ENCODE assay signal across 15 cellular contexts in the genomic region with DNA sequence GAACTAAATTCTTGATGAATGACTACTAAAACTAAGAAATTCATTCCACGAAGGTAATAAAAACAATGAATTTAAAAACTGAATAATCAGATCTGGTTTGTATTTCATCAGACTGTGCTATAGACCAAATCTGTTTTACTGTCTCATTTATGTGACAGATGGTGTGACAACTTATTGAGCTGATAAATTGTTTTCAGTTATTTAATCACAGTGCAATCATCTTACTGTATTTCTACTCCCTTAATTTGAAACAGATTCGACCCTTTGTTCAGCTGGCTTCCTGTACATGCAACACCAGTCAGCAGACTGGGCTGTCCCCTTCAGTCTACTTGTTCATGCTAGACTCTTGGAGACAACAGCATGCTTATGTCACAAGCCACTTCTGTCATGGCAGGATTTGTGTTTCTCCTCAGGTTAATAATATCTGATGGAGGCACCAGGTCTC.
DNase-seq lines count a peak whose midpoint lies in the region; ATAC-seq and TF ChIP-seq lines count a peak whose summit lies in the region.
"Had no signal": no experiment of that assay in that cellular context is flagged by ENCODE, and none has a peak within 500 bp of the region (broad histone marks: within the 10 kb centered on the region; RNA-seq: fewer than 3 reads in every experiment).

No MANE protein-coding gene starts in this region.

- H3K4me3 Mint-ChIP-seq in mesothelial cell of epicardium = no peak overlapping the region

- CTCF ChIA-PET in IMR-90 (lab: Yijun Ruan, JAX) = no interaction called here

- H4K91ac ChIP-seq in IMR-90 (ENCODE audit: insufficient read depth, low read depth, low read length) = no peak overlapping the region

- H3K27me3 ChIP-seq in BE2C (no peaks in the 10 kb centered on the region), IMR-90 (ENCODE audit: control insufficient read depth, insufficient read depth, low read length) (no peaks in the 10 kb centered on the region), sigmoid colon (no peaks in the 10 kb centered on the region), lower lobe of right lung (ENCODE audit: low read depth) (no peaks in the 10 kb centered on the region)

- H2BK5ac ChIP-seq in IMR-90 (ENCODE audit: low read depth, low read length, poor library complexity, severe bottlenecking) = no peak overlapping the region

- H4K5ac ChIP-seq in IMR-90 (ENCODE audit: low read depth, low read length) = no peak overlapping the region

- DNase-seq in BE2C (peak; percentile 68), IMR-90 (peak; percentile 43), cardiac fibroblast (ENCODE audit: low read depth in 2 of 2) (peak; percentile 25 to 37), mesothelial cell of epicardium (ENCODE audit: low spot score in 2 of 2, unreplicated experiment in 2 of 2) (no peak), sigmoid colon (no peak), lower lobe of right lung (no peak), GOT3 (lab: John Stamatoyannopoulos, UW) (no peak)
- DNase-seq: activated CD4-positive, CD25-positive, alpha-beta regulatory T cell; NCI-H1092; NCI-H2171; stimulated activated CD4-positive, alpha-beta T cell treated with anti-CD3 and anti-CD28 coated beads, Interleukin-4, amount 100 ng/mL, for 1 hour had no signal

- dilution Hi-C loops in IMR-90 (cut with HindIII; ENCODE audit: low sequenced_read_pairs, unreplicated experiment) = no loop called here

- H3K4me3 ChIP-seq in BE2C (ENCODE audit: low read depth, low read length) (no peak overlapping the region), IMR-90 (ENCODE audit: insufficient read depth, low read depth, low read length) (no peak overlapping the region), cardiac fibroblast (replicated peaks in 1 of 2; ENCODE audit: low read depth in 2 of 2, low read length in 2 of 2) (no peak overlapping the region), sigmoid colon (no peak overlapping the region), lower lobe of right lung (no peak overlapping the region)

- no peak overlapping the region for H2AFZ ChIP-seq in IMR-90 (replicated peaks; ENCODE audit: low read length, poor library complexity)

- peak; percentile 41 for ATAC-seq in IMR-90 (ENCODE audit: low read depth)
- ATAC-seq in lower lobe of right lung = no peak
- ATAC-seq: HCT116, left lobe of liver had no signal

- H3K4ac ChIP-seq in IMR-90 (ENCODE audit: low read depth, low read length) = no peak overlapping the region

- H3K27ac Mint-ChIP-seq in mesothelial cell of epicardium = peak overlapping the region; percentile 58

- H3K23ac ChIP-seq in IMR-90 (ENCODE audit: low read depth, low read length) = no peak overlapping the region

- H3K56ac ChIP-seq in IMR-90 (ENCODE audit: extremely low read depth, insufficient read depth, low read length) = no peak overlapping the region

- no peaks in the 10 kb centered on the region for H3K9me3 ChIP-seq in BE2C
- H3K9me3 ChIP-seq in IMR-90 (ENCODE audit: control insufficient read depth, insufficient read depth, low read length) = no peaks in the 10 kb centered on the region
- no peaks in the 10 kb centered on the region for H3K9me3 ChIP-seq in sigmoid colon
- no peaks in the 10 kb centered on the region for H3K9me3 ChIP-seq in lower lobe of right lung

- no peaks in the 10 kb centered on the region for H3K9me3 Mint-ChIP-seq in mesothelial cell of epicardium

- peaks cover 1% of the 10 kb centered on the region for H3K27me3 Mint-ChIP-seq in mesothelial cell of epicardium (ENCODE audit: low read depth)

- no peaks in the 10 kb centered on the region for H3K36me3 Mint-ChIP-seq in mesothelial cell of epicardium

- no peak overlapping the region for H2AK5ac ChIP-seq in IMR-90 (ENCODE audit: low read depth, low read length)

- H3K27ac ChIP-seq in IMR-90 (ENCODE audit: insufficient read depth, low read length) (no peak overlapping the region), sigmoid colon (no peak overlapping the region), lower lobe of right lung (no peak overlapping the region)
- H3K27ac ChIP-seq: C4-2B, KMS-11 had no signal

- no CpG with 5 or more reads among the region's 2 CpGs for WGBS in IMR-90 (ENCODE audit: extremely low coverage in 2 of 2, insufficient read length in 1 of 2), 2 experiments
- WGBS in sigmoid colon, 2 donors = 67 to 72% methylated on average over 2 of the region's 2 CpGs

- intact Hi-C loops in IMR-90 (cut with micrococcal nuclease) (no loop called here), sigmoid colon (cut with DNase I) (no loop called here), lower lobe of right lung (cut with DNase I) (no loop called here)

- H3K4me1 Mint-ChIP-seq in mesothelial cell of epicardium = peaks cover 22% of the 10 kb centered on the region

- no peak overlapping the region for H3K4me2 ChIP-seq in IMR-90 (ENCODE audit: low read depth, low read length)
- H3K4me2 ChIP-seq: KMS-11 had no signal

- no peak overlapping the region for H2AK9ac ChIP-seq in IMR-90 (replicated peaks; ENCODE audit: low read depth, low read length, poor library complexity)

- POLR2A ChIA-PET in IMR-90 (lab: Charles Lee; ENCODE audit: unreplicated experiment) = no interaction called here

- TF ChIP-seq POLR2A in IMR-90 (IDR thresholded peaks at IDR 0.05; ENCODE audit: low read depth, low read length) = no peak
- no peak for TF ChIP-seq POLR2A in sigmoid colon (IDR thresholded peaks at IDR 0.05)

- TF ChIP-seq RAD21 in IMR-90 (IDR thresholded peaks at IDR 0.05; ENCODE audit: low read length) = no peak

- no peak overlapping the region for H3K18ac ChIP-seq in IMR-90 (ENCODE audit: low read depth, low read length)

- H3K4me1 ChIP-seq in BE2C (peaks cover 13% of the 10 kb centered on the region), IMR-90 (ENCODE audit: control insufficient read depth, insufficient read depth, low read length) (peaks cover 3% of the 10 kb centered on the region), sigmoid colon (no peaks in the 10 kb centered on the region), lower lobe of right lung (no peaks in the 10 kb centered on the region)

- TF ChIP-seq EP300 in sigmoid colon (IDR thresholded peaks at IDR 0.05) = no peak

- H2BK15ac ChIP-seq in IMR-90 (ENCODE audit: low read depth, low read length) = no peak overlapping the region

- TF ChIP-seq CTCF in BE2C (IDR thresholded peaks at IDR 0.05; ENCODE audit: low read depth, low read length) (no peak; the same call in 1 of the 2 replicates), IMR-90 (conservative IDR thresholded peaks at IDR 0.05; ENCODE audit: low read depth, low read length) (no peak), cardiac fibroblast (IDR thresholded peaks at IDR 0.05; ENCODE audit: low read depth, low read length) (no peak), mesothelial cell of epicardium (IDR thresholded peaks at IDR 0.05; ENCODE audit: unreplicated experiment) (no peak), sigmoid colon (IDR thresholded peaks at IDR 0.05) (no peak), lower lobe of right lung (IDR thresholded peaks at IDR 0.05) (no peak)

- no peaks in the 10 kb centered on the region for H3K79me1 ChIP-seq in IMR-90 (ENCODE audit: low read depth in 1 of 2, low read length in 2 of 2)

- H4K20me1 ChIP-seq in IMR-90 (ENCODE audit: insufficient read depth, low read length) = no peaks in the 10 kb centered on the region

- peak overlapping the region; percentile 46; the same call in 1 of the 2 replicates for H2BK20ac ChIP-seq in IMR-90 (ENCODE audit: low read depth, low read length)

- H2BK120ac ChIP-seq in IMR-90 (ENCODE audit: low read depth, low read length) = no peak overlapping the region

- H3K9me1 ChIP-seq in IMR-90 (ENCODE audit: insufficient read depth, low read length) = no peaks in the 10 kb centered on the region

- BruUV-seq in IMR-90 (replicated peaks; lab: Mats Ljungman, UMichigan) = no TSS peak

- no peak overlapping the region for H4K8ac ChIP-seq in IMR-90 (ENCODE audit: low read depth in 2 of 2, low read length in 2 of 2)

- no peak overlapping the region for H3K14ac ChIP-seq in IMR-90 (replicated peaks; ENCODE audit: low read depth, low read length)

- H3K36me3 ChIP-seq in BE2C (no peaks in the 10 kb centered on the region), IMR-90 (ENCODE audit: control insufficient read depth, insufficient read depth, low read length) (no peaks in the 10 kb centered on the region), sigmoid colon (no peaks in the 10 kb centered on the region), lower lobe of right lung (no peaks in the 10 kb centered on the region)

- H3K9ac ChIP-seq in IMR-90 (ENCODE audit: low read depth, low read length) = no peak overlapping the region
- H3K9ac ChIP-seq: KMS-11 had no signal

- in situ Hi-C loops in IMR-90 (cut with MboI; ENCODE audit: low sequenced_read_pairs) = no loop called here

TF ChIP-seq in IMR-90, 13 proteins besides CTCF, POLR2A, EP300 and RAD21 (continues in another document):
- TF ChIP-seq, protein P1, sequence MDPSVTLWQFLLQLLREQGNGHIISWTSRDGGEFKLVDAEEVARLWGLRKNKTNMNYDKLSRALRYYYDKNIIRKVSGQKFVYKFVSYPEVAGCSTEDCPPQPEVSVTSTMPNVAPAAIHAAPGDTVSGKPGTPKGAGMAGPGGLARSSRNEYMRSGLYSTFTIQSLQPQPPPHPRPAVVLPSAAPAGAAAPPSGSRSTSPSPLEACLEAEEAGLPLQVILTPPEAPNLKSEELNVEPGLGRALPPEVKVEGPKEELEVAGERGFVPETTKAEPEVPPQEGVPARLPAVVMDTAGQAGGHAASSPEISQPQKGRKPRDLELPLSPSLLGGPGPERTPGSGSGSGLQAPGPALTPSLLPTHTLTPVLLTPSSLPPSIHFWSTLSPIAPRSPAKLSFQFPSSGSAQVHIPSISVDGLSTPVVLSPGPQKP (IDR thresholded peaks at IDR 0.05; ENCODE audit: borderline replicate concordance, low read depth, low read length) = no peak
- TF ChIP-seq, protein P2, sequence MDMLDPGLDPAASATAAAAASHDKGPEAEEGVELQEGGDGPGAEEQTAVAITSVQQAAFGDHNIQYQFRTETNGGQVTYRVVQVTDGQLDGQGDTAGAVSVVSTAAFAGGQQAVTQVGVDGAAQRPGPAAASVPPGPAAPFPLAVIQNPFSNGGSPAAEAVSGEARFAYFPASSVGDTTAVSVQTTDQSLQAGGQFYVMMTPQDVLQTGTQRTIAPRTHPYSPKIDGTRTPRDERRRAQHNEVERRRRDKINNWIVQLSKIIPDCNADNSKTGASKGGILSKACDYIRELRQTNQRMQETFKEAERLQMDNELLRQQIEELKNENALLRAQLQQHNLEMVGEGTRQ (IDR thresholded peaks at IDR 0.05; ENCODE audit: low read depth, low read length) = no peak
- no peak for TF ChIP-seq FOS (IDR thresholded peaks at IDR 0.05; ENCODE audit: low read depth, low read length)
- no peak for TF ChIP-seq NFE2L2 (IDR thresholded peaks at IDR 0.05; ENCODE audit: low read depth, low read length)
- no peak for TF ChIP-seq RFX5 (IDR thresholded peaks at IDR 0.05; ENCODE audit: low read depth, low read length)
- no peak for TF ChIP-seq MAZ (IDR thresholded peaks at IDR 0.05; ENCODE audit: borderline replicate concordance, low read depth, low read length)
- no peak for TF ChIP-seq RCOR1 (IDR thresholded peaks at IDR 0.05; ENCODE audit: insufficient replicate concordance, low read length)
- no peak for TF ChIP-seq BHLHE40 (IDR thresholded peaks at IDR 0.05; ENCODE audit: low read depth, low read length)
- no peak for TF ChIP-seq SMC3 (IDR thresholded peaks at IDR 0.05; ENCODE audit: low read depth, low read length)
- no peak for TF ChIP-seq MXI1 (IDR thresholded peaks at IDR 0.05; ENCODE audit: borderline replicate concordance, low read depth, low read length)

Comparison
In these comparisons a context has a peak if more than half of its experiments do, and no peak if none do; other contexts are left out.
1. DNase-seq: peak in BE2C (single experiment), IMR-90 (single experiment) and cardiac fibroblast (2 of 2); none in mesothelial cell of epicardium (0 of 2), sigmoid colon (single experiment), lower lobe of right lung (single experiment) and GOT3 (single experiment).